1 cellular context compared by ENCODE assay signal in the genomic region with DNA sequence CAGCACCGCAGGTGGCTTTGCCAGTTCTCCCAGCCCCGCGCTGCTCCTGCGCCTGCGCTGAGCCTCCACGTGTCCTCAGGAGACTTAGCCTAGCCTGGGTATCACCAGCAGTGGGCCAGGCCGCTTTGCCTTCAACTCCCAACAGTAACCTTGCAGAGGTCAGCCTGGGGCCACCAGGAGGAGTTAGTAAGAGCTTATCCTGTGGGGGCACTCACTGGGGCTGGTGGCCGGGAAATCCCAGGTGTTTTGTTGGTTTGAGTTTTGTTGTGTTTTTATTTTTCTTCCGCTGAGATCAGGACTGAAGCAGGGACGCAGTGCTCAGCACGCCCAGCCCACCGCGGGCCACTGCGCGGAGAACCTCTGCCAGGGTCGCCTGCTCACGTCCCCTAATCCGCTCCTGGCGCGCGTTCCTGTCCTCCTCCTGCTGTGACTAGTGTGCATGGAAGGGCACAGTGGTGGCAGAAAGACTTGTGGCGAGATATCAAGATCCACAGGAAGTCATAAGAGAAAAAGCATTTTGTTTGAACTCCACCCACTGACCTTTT.
TF ChIP-seq lines count a peak whose summit lies in the region.

No MANE protein-coding gene starts in this region.

TF ChIP-seq in HepG2, 621 proteins besides CTCF, POLR2A, EP300 and RAD21 (continued from another document and continues in another):
- TF ChIP-seq KIAA2018 (CRISPR knock-in tag; IDR thresholded peaks at IDR 0.05; ENCODE audit: borderline replicate concordance) (no peak), KLF6 (CRISPR knock-in tag; IDR thresholded peaks at IDR 0.05) (no peak), SP140L (CRISPR knock-in tag; IDR thresholded peaks at IDR 0.05; ENCODE audit: borderline replicate concordance) (no peak), MIER3 (CRISPR knock-in tag; IDR thresholded peaks at IDR 0.05; ENCODE audit: borderline replicate concordance) (0 out of 2 replicates have a peak, but pooled peaks have one; percentile 33), ZNF839 (CRISPR knock-in tag; IDR thresholded peaks at IDR 0.05; ENCODE audit: borderline replicate concordance) (no peak), HMGA1 (CRISPR knock-in tag; conservative IDR thresholded peaks at IDR 0.05) (no peak), IRF1 (CRISPR knock-in tag; IDR thresholded peaks at IDR 0.05; ENCODE audit: low read depth) (no peak), MED1 (CRISPR knock-in tag; IDR thresholded peaks at IDR 0.05) (peak; percentile 92), ATM (IDR thresholded peaks at IDR 0.05; ENCODE audit: borderline replicate concordance) (no peak), PTBP1 (IDR thresholded peaks at IDR 0.05; ENCODE audit: low read depth, low read length, poor library complexity, severe bottlenecking) (no peak), ZNF883 (CRISPR knock-in tag; IDR thresholded peaks at IDR 0.05; ENCODE audit: not compliant biosample characterization) (peak; percentile 21), ZNF350 (CRISPR knock-in tag; IDR thresholded peaks at IDR 0.05; ENCODE audit: borderline replicate concordance, low read depth) (peak; percentile 68), ZNF773 (CRISPR knock-in tag; IDR thresholded peaks at IDR 0.05; ENCODE audit: borderline replicate concordance) (no peak), TFDP1 (CRISPR knock-in tag; IDR thresholded peaks at IDR 0.05; ENCODE audit: borderline replicate concordance) (peak; percentile 92), ZNF136 (CRISPR knock-in tag; IDR thresholded peaks at IDR 0.05; ENCODE audit: low read depth) (no peak), MED8 (CRISPR knock-in tag; IDR thresholded peaks at IDR 0.05; ENCODE audit: insufficient replicate concordance) (no peak), THAP8 (CRISPR knock-in tag; IDR thresholded peaks at IDR 0.05; ENCODE audit: borderline replicate concordance) (no peak), ZNF362 (CRISPR knock-in tag; IDR thresholded peaks at IDR 0.05; ENCODE audit: borderline replicate concordance) (peak; percentile 12; the same call in 1 of the 2 replicates), ZFP1 (CRISPR knock-in tag; IDR thresholded peaks at IDR 0.05) (no peak), SALL1 (CRISPR knock-in tag; IDR thresholded peaks at IDR 0.05) (peak; percentile 85), ZFX (CRISPR knock-in tag; IDR thresholded peaks at IDR 0.05; ENCODE audit: low read depth) (peak; percentile 82), RNF2 (conservative IDR thresholded peaks at IDR 0.05; ENCODE audit: low read depth) (peak; percentile 71)
- TF ChIP-seq, protein P1, sequence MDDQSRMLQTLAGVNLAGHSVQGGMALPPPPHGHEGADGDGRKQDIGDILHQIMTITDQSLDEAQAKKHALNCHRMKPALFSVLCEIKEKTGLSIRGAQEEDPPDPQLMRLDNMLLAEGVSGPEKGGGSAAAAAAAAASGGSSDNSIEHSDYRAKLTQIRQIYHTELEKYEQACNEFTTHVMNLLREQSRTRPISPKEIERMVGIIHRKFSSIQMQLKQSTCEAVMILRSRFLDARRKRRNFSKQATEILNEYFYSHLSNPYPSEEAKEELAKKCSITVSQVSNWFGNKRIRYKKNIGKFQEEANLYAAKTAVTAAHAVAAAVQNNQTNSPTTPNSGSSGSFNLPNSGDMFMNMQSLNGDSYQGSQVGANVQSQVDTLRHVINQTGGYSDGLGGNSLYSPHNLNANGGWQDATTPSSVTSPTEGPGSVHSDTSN (CRISPR knock-in tag; IDR thresholded peaks at IDR 0.05; ENCODE audit: borderline replicate concordance): no peak
- TF ChIP-seq, protein P2, sequence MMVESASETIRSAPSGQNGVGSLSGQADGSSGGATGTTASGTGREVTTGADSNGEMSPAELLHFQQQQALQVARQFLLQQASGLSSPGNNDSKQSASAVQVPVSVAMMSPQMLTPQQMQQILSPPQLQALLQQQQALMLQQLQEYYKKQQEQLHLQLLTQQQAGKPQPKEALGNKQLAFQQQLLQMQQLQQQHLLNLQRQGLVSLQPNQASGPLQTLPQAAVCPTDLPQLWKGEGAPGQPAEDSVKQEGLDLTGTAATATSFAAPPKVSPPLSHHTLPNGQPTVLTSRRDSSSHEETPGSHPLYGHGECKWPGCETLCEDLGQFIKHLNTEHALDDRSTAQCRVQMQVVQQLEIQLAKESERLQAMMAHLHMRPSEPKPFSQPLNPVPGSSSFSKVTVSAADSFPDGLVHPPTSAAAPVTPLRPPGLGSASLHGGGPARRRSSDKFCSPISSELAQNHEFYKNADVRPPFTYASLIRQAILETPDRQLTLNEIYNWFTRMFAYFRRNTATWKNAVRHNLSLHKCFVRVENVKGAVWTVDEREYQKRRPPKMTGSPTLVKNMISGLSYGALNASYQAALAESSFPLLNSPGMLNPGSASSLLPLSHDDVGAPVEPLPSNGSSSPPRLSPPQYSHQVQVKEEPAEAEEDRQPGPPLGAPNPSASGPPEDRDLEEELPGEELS (CRISPR knock-in tag; IDR thresholded peaks at IDR 0.05): peak; percentile 82
- TF ChIP-seq, protein P3, sequence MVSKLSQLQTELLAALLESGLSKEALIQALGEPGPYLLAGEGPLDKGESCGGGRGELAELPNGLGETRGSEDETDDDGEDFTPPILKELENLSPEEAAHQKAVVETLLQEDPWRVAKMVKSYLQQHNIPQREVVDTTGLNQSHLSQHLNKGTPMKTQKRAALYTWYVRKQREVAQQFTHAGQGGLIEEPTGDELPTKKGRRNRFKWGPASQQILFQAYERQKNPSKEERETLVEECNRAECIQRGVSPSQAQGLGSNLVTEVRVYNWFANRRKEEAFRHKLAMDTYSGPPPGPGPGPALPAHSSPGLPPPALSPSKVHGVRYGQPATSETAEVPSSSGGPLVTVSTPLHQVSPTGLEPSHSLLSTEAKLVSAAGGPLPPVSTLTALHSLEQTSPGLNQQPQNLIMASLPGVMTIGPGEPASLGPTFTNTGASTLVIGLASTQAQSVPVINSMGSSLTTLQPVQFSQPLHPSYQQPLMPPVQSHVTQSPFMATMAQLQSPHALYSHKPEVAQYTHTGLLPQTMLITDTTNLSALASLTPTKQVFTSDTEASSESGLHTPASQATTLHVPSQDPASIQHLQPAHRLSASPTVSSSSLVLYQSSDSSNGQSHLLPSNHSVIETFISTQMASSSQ (IDR thresholded peaks at IDR 0.05; ENCODE audit: low read depth): no peak
- TF ChIP-seq, protein P3 (CRISPR knock-in tag; IDR thresholded peaks at IDR 0.05; ENCODE audit: borderline replicate concordance): 0 out of 2 replicates have a peak, but pooled peaks have one; percentile 29
- TF ChIP-seq, protein P4, sequence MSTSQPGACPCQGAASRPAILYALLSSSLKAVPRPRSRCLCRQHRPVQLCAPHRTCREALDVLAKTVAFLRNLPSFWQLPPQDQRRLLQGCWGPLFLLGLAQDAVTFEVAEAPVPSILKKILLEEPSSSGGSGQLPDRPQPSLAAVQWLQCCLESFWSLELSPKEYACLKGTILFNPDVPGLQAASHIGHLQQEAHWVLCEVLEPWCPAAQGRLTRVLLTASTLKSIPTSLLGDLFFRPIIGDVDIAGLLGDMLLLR (CRISPR knock-in tag; IDR thresholded peaks at IDR 0.05): peak; percentile 58; the same call in 1 of the 2 replicates
- TF ChIP-seq, protein P5, sequence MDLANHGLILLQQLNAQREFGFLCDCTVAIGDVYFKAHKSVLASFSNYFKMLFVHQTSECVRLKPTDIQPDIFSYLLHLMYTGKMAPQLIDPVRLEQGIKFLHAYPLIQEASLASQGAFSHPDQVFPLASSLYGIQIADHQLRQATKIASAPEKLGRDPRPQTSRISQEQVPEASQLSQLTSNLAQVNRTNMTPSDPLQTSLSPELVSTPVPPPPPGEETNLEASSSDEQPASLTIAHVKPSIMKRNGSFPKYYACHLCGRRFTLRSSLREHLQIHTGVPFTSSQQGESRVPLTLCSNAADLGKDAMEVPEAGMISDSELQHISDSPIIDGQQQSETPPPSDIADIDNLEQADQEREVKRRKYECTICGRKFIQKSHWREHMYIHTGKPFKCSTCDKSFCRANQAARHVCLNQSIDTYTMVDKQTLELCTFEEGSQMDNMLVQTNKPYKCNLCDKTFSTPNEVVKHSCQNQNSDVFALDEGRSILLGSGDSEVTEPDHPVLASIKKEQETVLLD (CRISPR knock-in tag; IDR thresholded peaks at IDR 0.05; ENCODE audit: low read depth): 0 out of 2 replicates have a peak, but pooled peaks have one; percentile 50
- TF ChIP-seq, protein P6, sequence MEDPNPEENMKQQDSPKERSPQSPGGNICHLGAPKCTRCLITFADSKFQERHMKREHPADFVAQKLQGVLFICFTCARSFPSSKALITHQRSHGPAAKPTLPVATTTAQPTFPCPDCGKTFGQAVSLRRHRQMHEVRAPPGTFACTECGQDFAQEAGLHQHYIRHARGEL (CRISPR knock-in tag; IDR thresholded peaks at IDR 0.05): no peak
